10 cellular contexts compared by ENCODE assay signal in the genomic region with DNA sequence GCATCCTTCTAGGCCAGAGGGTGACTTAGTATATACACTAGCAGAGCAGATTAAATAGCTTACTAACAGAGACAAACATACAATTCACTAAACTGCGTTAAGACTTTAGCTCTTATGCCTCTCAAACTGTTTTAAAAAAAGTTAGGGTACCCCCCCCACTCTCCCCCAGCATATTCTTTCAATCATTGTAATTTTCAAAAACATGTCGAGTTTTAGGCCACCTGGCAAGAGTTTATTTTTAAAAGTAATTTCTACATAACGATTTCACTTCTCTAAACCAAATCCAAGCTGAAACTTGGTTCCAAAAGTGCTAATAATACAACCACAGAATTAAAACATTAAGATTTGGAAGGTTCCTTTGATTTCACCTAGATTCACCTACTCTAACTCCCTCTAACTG.
DNase-seq lines count a peak whose midpoint lies in the region; ATAC-seq and TF ChIP-seq lines count a peak whose summit lies in the region.
"Had no signal": no experiment of that assay in that cellular context is flagged by ENCODE, and none has a peak within 500 bp of the region (broad histone marks: within the 10 kb centered on the region; RNA-seq: fewer than 3 reads in every experiment).

No MANE protein-coding gene starts in this region.

- H3K4me1 ChIP-seq in DOHH2 (ENCODE audit: control insufficient read depth, low read length) (peaks cover 67% of the 10 kb centered on the region), MM.1S (ENCODE audit: low read length) (peaks cover 47% of the 10 kb centered on the region), gastrocnemius medialis (peaks cover 58 to 73% of the 10 kb centered on the region in 2 donors)

- no peaks in the 10 kb centered on the region for H3K9me2 ChIP-seq in DOHH2 (replicated peaks; ENCODE audit: control insufficient read depth, low read length)
- H3K9me2 ChIP-seq in MM.1S (replicated peaks; ENCODE audit: insufficient read depth, low read length): no peaks in the 10 kb centered on the region

- H3K9me3 Mint-ChIP-seq in dendritic cell treated with granulocyte-macrophage colony-stimulating factor and Interleukin-4, amounts not matched to agents 40 ng/mL and 50 ng/mL, for 4 days: no peaks in the 10 kb centered on the region

- H3F3A ChIP-seq in DOHH2 (ENCODE audit: control insufficient read depth, insufficient read depth): peaks cover 62% of the 10 kb centered on the region
- H3F3A ChIP-seq in MM.1S (ENCODE audit: insufficient read depth, low read length): peaks cover 16% of the 10 kb centered on the region

- TF ChIP-seq CTCF in DOHH2 (IDR thresholded peaks at IDR 0.05; ENCODE audit: low read depth, low read length, poor library complexity, severe bottlenecking): no peak
- no peak for TF ChIP-seq CTCF in MM.1S (IDR thresholded peaks at IDR 0.05; ENCODE audit: low read length)
- no peak for TF ChIP-seq CTCF in gastrocnemius medialis (IDR thresholded peaks at IDR 0.05 in 4 of 5, conservative IDR thresholded peaks at IDR 0.05 in 1 of 5)

- DNase-seq in MM.1S (no peak), gastrocnemius medialis (no peak), NCI-H2107 treated with DMSO at 0.1 percent for 48 hours (lab: John Stamatoyannopoulos, UW; ENCODE audit: unreplicated experiment) (no peak)
- DNase-seq: NCI-H748 treated with DMSO at 0.1 percent for 48 hours had no signal

- no peaks in the 10 kb centered on the region for H3K27me3 Mint-ChIP-seq in dendritic cell treated with granulocyte-macrophage colony-stimulating factor and Interleukin-4, amounts not matched to agents 40 ng/mL and 50 ng/mL, for 4 days

- no peak for TF ChIP-seq POLR2A in gastrocnemius medialis (IDR thresholded peaks at IDR 0.05)

- H4K20me1 ChIP-seq in DOHH2 (ENCODE audit: control insufficient read depth, insufficient read depth, low read depth, low read length): peaks cover 2% of the 10 kb centered on the region; the same call in 1 of the 2 replicates
- no peaks in the 10 kb centered on the region for H4K20me1 ChIP-seq in MM.1S (ENCODE audit: insufficient read depth, low read length)

- in situ Hi-C loops in gastrocnemius medialis (cut with MboI; ENCODE audit: low sequenced_read_pairs in 4 of 4): loop anchor here in 1 of 4 donors (25.0 kb wide), 1 partner anchor 1175 kb away; no protein-coding TSS in a partner anchor

- peak overlapping the region; percentile 89 for H3K27ac ChIP-seq in DOHH2 (ENCODE audit: low read depth, low read length)
- H3K27ac ChIP-seq in MM.1S (ENCODE audit: low read length): peak overlapping the region; percentile 17; the same call in 1 of the 2 replicates
- peak overlapping the region; percentile 88 to 96 (median 90) for H3K27ac ChIP-seq in gastrocnemius medialis
- H3K27ac ChIP-seq: parathyroid adenoma had no signal

- no peak overlapping the region for H3K9ac ChIP-seq in MM.1S (ENCODE audit: low read length)
- H3K9ac ChIP-seq: parathyroid adenoma had no signal

- H2AFZ ChIP-seq in MM.1S (ENCODE audit: low read length): no peak overlapping the region
- H2AFZ ChIP-seq: parathyroid adenoma had no signal

- H3K4me2 ChIP-seq in DOHH2 (ENCODE audit: low read length) (peak overlapping the region; percentile 92), MM.1S (ENCODE audit: low read depth, low read length) (peak overlapping the region; percentile 43)

- H3K27ac Mint-ChIP-seq in dendritic cell treated with granulocyte-macrophage colony-stimulating factor and Interleukin-4, amounts not matched to agents 40 ng/mL and 50 ng/mL, for 4 days: peak overlapping the region; percentile 53

- intact Hi-C loops in dendritic cell treated with granulocyte-macrophage colony-stimulating factor and Interleukin-4, amounts not matched to agents 40 ng/mL and 50 ng/mL, for 4 days (cut with micrococcal nuclease): loop anchor here (10.0 kb wide), 2 partner anchors 442 to 448 kb away; a partner anchor contains a TSS
- intact Hi-C loops in gastrocnemius medialis (cut with DNase I; ENCODE audit: low total_unique reads): loop anchor here (10.0 kb wide), 2 partner anchors 448 to 1208 kb away; a partner anchor contains a TSS

- H3K36me3 ChIP-seq in DOHH2 (ENCODE audit: control insufficient read depth, low read length) (peaks cover 57% of the 10 kb centered on the region), MM.1S (replicated peaks; ENCODE audit: insufficient read depth, low read length) (no peaks in the 10 kb centered on the region; the same call in 1 of the 2 replicates), gastrocnemius medialis (no peaks in the 10 kb centered on the region)

- H3K9me3 ChIP-seq in DOHH2 (ENCODE audit: control insufficient read depth, insufficient read depth, low read length) (no peaks in the 10 kb centered on the region), MM.1S (replicated peaks; ENCODE audit: insufficient read depth, low read length) (no peaks in the 10 kb centered on the region), gastrocnemius medialis (no peaks in the 10 kb centered on the region)

- peaks cover 47% of the 10 kb centered on the region for H3K4me1 Mint-ChIP-seq in dendritic cell treated with granulocyte-macrophage colony-stimulating factor and Interleukin-4, amounts not matched to agents 40 ng/mL and 50 ng/mL, for 4 days (ENCODE audit: low read depth)

- H3K36me3 Mint-ChIP-seq in dendritic cell treated with granulocyte-macrophage colony-stimulating factor and Interleukin-4, amounts not matched to agents 40 ng/mL and 50 ng/mL, for 4 days (ENCODE audit: low read depth): peaks cover 33% of the 10 kb centered on the region

- H3K27me3 ChIP-seq in DOHH2 (ENCODE audit: control insufficient read depth, low read length): no peaks in the 10 kb centered on the region
- H3K27me3 ChIP-seq in MM.1S (replicated peaks; ENCODE audit: insufficient read depth, low read length): no peaks in the 10 kb centered on the region
- H3K27me3 ChIP-seq in gastrocnemius medialis: no peaks in the 10 kb centered on the region

- ATAC-seq in gastrocnemius medialis (no peak), GM19467 (IDR thresholded peaks at IDR 0.05; ENCODE audit: unreplicated experiment) (no peak), HG02588 (IDR thresholded peaks at IDR 0.05; ENCODE audit: unreplicated experiment) (no peak), GM21367 (IDR thresholded peaks at IDR 0.05; ENCODE audit: unreplicated experiment) (no peak)

- H3K79me2 ChIP-seq in DOHH2 (ENCODE audit: control insufficient read depth, low read length) (peaks cover 94% of the 10 kb centered on the region), MM.1S (ENCODE audit: low read length) (peaks cover 100% of the 10 kb centered on the region)

- H3K4me3 Mint-ChIP-seq in dendritic cell treated with granulocyte-macrophage colony-stimulating factor and Interleukin-4, amounts not matched to agents 40 ng/mL and 50 ng/mL, for 4 days: peak overlapping the region; percentile 26

- H3K4me3 ChIP-seq in DOHH2 (ENCODE audit: low read length) (peak overlapping the region; percentile 75), MM.1S (ENCODE audit: low read length) (no peak overlapping the region; the same call in 1 of the 2 replicates), gastrocnemius medialis (no peak overlapping the region)

Comparison
In these comparisons a context has a peak if more than half of its experiments do, and no peak if none do; other contexts are left out.
1. H3K27ac ChIP-seq: peak in every context shown above with its lines; median percentile 90 in gastrocnemius medialis; 89 in DOHH2; 17 in MM.1S.